10 cellular contexts compared by ENCODE assay signal in genomic region chr6:158334534-158334933, GRCh38.
"Had no signal": no experiment of that assay in that cellular context is flagged by ENCODE, and none has a peak within 500 bp of the region (broad histone marks: within the 10 kb centered on the region; RNA-seq: fewer than 3 reads in every experiment).

No MANE protein-coding gene starts in this region.

- H3K4me3 ChIP-seq: GM23248, GM23338, HAP-1 had no signal

- DNase-seq: GM23248, GOT3, H7, H9, HCEC 1CT, HFFc6 had no signal

- FAIRE-seq: H54 had no signal

- H3K27ac Mint-ChIP-seq: GM23338, H9, HFFc6 had no signal

- H3K9me3 ChIP-seq: HAP-1 had no signal

- H2AFZ ChIP-seq: GM23248, GM23338 had no signal

- H3K27ac ChIP-seq: GM23248 had no signal

- H3K9ac ChIP-seq: GM23248 had no signal

- H3K4me1 ChIP-seq: HAP-1 had no signal

- ATAC-seq: GM23338, HCT116 had no signal

- H3K4me2 ChIP-seq: GM23338 had no signal

- H3K36me3 ChIP-seq: HAP-1 had no signal

- H3K4me3 Mint-ChIP-seq: GM23338, H9, HFFc6 had no signal
